In genomic region chr11:3837793-3838192, GRCh38 we compare ENCODE assay signal across 9 cellular contexts. TPM values are rescaled to one million over a fixed set of nuclear protein-coding genes. Genes with fewer than 3 reads are reported as not detected.
DNase-seq lines count a peak whose midpoint lies in the region; ATAC-seq, FAIRE-seq and TF ChIP-seq lines count a peak whose summit lies in the region.
"Had no signal": no experiment of that assay in that cellular context is flagged by ENCODE, and none has a peak within 500 bp of the region (broad histone marks: within the 10 kb centered on the region; RNA-seq: fewer than 3 reads in every experiment).

No MANE protein-coding gene starts in this region.

- H2AFZ ChIP-seq in GM12878 (ENCODE audit: control insufficient read depth, low read depth, low read length) (no peak overlapping the region), H9 (ENCODE audit: low read length) (no peak overlapping the region)

- SMC1A ChIA-PET in GM12878 (lab: Charles Lee; ENCODE audit: uncharacterized antibody, unreplicated experiment): interaction anchor here (0.7 to 12.4 kb wide), 22 partner anchors 11 to 259 kb away, joined by 3 to 188 read pairs (median 5); partner anchors contain the start of genes PGAP2 and STIM1

- no peak for TF ChIP-seq POLR2A in GM12878 (IDR thresholded peaks at IDR 0.05; ENCODE audit: low read depth, low read length)

- no TSS peak for BruUV-seq in GM12878 (replicated peaks; lab: Mats Ljungman, UMichigan)

- no peak overlapping the region for H3T11ph ChIP-seq in H9 (ENCODE audit: low read length)

- H4K20me1 ChIP-seq in BLaER1 treated with 17β-estradiol and CSF1 and Interleukin-3, amounts not matched to agents 10 nM and 100 nM: peaks cover 17 to 78% (median 63%) of the 10 kb centered on the region in 11 experiments; a peak in 20 of 22 replicates
- H4K20me1 ChIP-seq in GM12878 (ENCODE audit: control insufficient read depth, insufficient read depth) (no peaks in the 10 kb centered on the region), H9 (ENCODE audit: control insufficient read depth, insufficient read depth, insufficient read length) (peaks cover 4% of the 10 kb centered on the region)

- intact Hi-C loops in GM12878 (cut with micrococcal nuclease; ENCODE audit: unreplicated experiment): no loop called here

- H2BK15ac ChIP-seq in H9 (ENCODE audit: low read depth, low read length): no peak overlapping the region

- H3K27me3 Mint-ChIP-seq in H9 (ENCODE audit: low read depth): peaks cover 9% of the 10 kb centered on the region

- no peak overlapping the region for H4K91ac ChIP-seq in H9 (ENCODE audit: insufficient read length, low read depth, low read length)

- H3K79me1 ChIP-seq in H9 (ENCODE audit: insufficient read depth, low read depth, low read length, poor library complexity, severe bottlenecking): no peaks in the 10 kb centered on the region

- H3K56ac ChIP-seq in H9 (ENCODE audit: insufficient read length, low read depth, low read length): no peak overlapping the region

- no peak overlapping the region for H2BK12ac ChIP-seq in H9 (ENCODE audit: insufficient read length, low read depth, low read length)

- no peak overlapping the region for H3K27ac Mint-ChIP-seq in H9

- in situ Hi-C loops in GM12878 (cut with MboI): loop anchor here (25.0 kb wide), 1 partner anchor 550 kb away; the partner anchor contains the start of gene TRIM21

- H3K9me3 Mint-ChIP-seq in H9: no peaks in the 10 kb centered on the region; a peak in 1 of 5 replicates

- H4K8ac ChIP-seq in H9 (replicated peaks; ENCODE audit: insufficient read length, low read depth, low read length): no peak overlapping the region

- TF ChIP-seq CTCF in GM12878 (IDR thresholded peaks at IDR 0.05 in 2 of 3, conservative IDR thresholded peaks at IDR 0.05 in 1 of 3; ENCODE audit: control insufficient read depth in 2 of 3, extremely low read depth in 1 of 3, insufficient read depth in 1 of 3, low read depth in 3 of 3, low read length in 3 of 3) (no peak), H9 (conservative IDR thresholded peaks at IDR 0.05) (no peak)

- RAD21 ChIA-PET in GM12878 (lab: Charles Lee; ENCODE audit: unreplicated experiment): interaction anchor here (0.9 to 12.7 kb wide), 15 partner anchors 12 to 235 kb away, joined by 3 to 304 read pairs (median 5); partner anchors contain the start of genes NUP98, PGAP2 and STIM1

- no peak overlapping the region for H3K4ac ChIP-seq in H9 (ENCODE audit: low read depth, low read length)

- H3K9ac ChIP-seq in BLaER1 treated with 17β-estradiol and CSF1 and Interleukin-3, amounts not matched to agents 10 nM and 100 nM: peak overlapping the region in 10 of 11 experiments; percentile 94 to 99 (median 96); a peak in 16 of 22 replicates
- peak overlapping the region; percentile 89 for H3K9ac ChIP-seq in GM12878 (ENCODE audit: control insufficient read depth, insufficient read depth, low read length)
- no peak overlapping the region for H3K9ac ChIP-seq in H9 (ENCODE audit: extremely low read depth, insufficient read length, low read length)

- peak overlapping the region; percentile 92 to 100 (median 96) for H3K4me2 ChIP-seq in BLaER1 treated with 17β-estradiol and CSF1 and Interleukin-3, amounts not matched to agents 10 nM and 100 nM
- peak overlapping the region; percentile 43 for H3K4me2 ChIP-seq in GM12878 (ENCODE audit: control insufficient read depth, insufficient read depth)
- H3K4me2 ChIP-seq in H9 (ENCODE audit: insufficient read depth, insufficient read length, low read length): no peak overlapping the region

- no peak overlapping the region for H3K14ac ChIP-seq in H9 (ENCODE audit: insufficient read depth, low read length)

- TF ChIP-seq RAD21 in GM12878 (IDR thresholded peaks at IDR 0.05; ENCODE audit: insufficient read depth, low read depth, low read length): no peak

- H3K18ac ChIP-seq in H9 (ENCODE audit: insufficient read length, low read depth, low read length): no peak overlapping the region

- peak overlapping the region in 10 of 11 experiments; percentile 91 to 96 (median 94); a peak in 19 of 22 replicates for H3K27ac ChIP-seq in BLaER1 treated with 17β-estradiol and CSF1 and Interleukin-3, amounts not matched to agents 10 nM and 100 nM
- H3K27ac ChIP-seq in GM12878 (ENCODE audit: control insufficient read depth, insufficient read depth) (peak overlapping the region; percentile 82), H9 (ENCODE audit: insufficient read length, low read depth, low read length) (no peak overlapping the region)

- H3K79me2 ChIP-seq in GM12878 (ENCODE audit: control insufficient read depth, insufficient read depth, low read length) (peaks cover 77% of the 10 kb centered on the region), H9 (ENCODE audit: insufficient read depth, low read length) (peaks cover 2% of the 10 kb centered on the region; the same call in 1 of the 2 replicates)

- H3K4me1 ChIP-seq in BLaER1 treated with 17β-estradiol and CSF1 and Interleukin-3, amounts not matched to agents 10 nM and 100 nM: peaks cover 66 to 84% (median 78%) of the 10 kb centered on the region in 10 experiments
- H3K4me1 ChIP-seq in GM12878 (ENCODE audit: control insufficient read depth, insufficient read depth, low read length) (peaks cover 36% of the 10 kb centered on the region), H9 (ENCODE audit: insufficient read depth, low read length) (peaks cover 19% of the 10 kb centered on the region)

- H3K4me1 Mint-ChIP-seq in H9: peaks cover 50 to 53% of the 10 kb centered on the region in 2 experiments

- peak; percentile 30 for ATAC-seq in GM12878
- ATAC-seq in HG03354 (IDR thresholded peaks at IDR 0.05; ENCODE audit: poor library complexity, severe bottlenecking, unreplicated experiment): no peak

- H3K23ac ChIP-seq in H9 (ENCODE audit: insufficient read length, low read depth, low read length): no peak overlapping the region

- POLR2A ChIA-PET in GM12878 (lab: Charles Lee): interaction anchor here (0.9 to 12.0 kb wide), 11 partner anchors 11 to 89 kb away, joined by 3 to 242 read pairs (median 4); partner anchors contain the start of genes NUP98 and STIM1

- H3K9me3 ChIP-seq in BLaER1 treated with 17β-estradiol and CSF1 and Interleukin-3, amounts not matched to agents 10 nM and 100 nM (replicated peaks in 1 of 11): no peaks in the 10 kb centered on the region
- no peaks in the 10 kb centered on the region for H3K9me3 ChIP-seq in GM12878 (replicated peaks; ENCODE audit: control insufficient read depth, insufficient read depth, low read length)
- no peaks in the 10 kb centered on the region for H3K9me3 ChIP-seq in H9 (ENCODE audit: control insufficient read depth, low read depth, low read length)

- no peak overlapping the region for H2BK120ac ChIP-seq in H9 (ENCODE audit: low read depth, low read length, poor library complexity, severe bottlenecking)

- H3K27me3 ChIP-seq in BLaER1 treated with 17β-estradiol and CSF1 and Interleukin-3, amounts not matched to agents 10 nM and 100 nM: no peaks in the 10 kb centered on the region
- H3K27me3 ChIP-seq in GM12878 (replicated peaks in 1 of 2; ENCODE audit: control insufficient read depth in 2 of 2, insufficient read depth in 2 of 2, low read length in 1 of 2): no peaks in the 10 kb centered on the region
- H3K27me3 ChIP-seq in H9 (ENCODE audit: insufficient read depth, low read length): no peaks in the 10 kb centered on the region

- H3K36me3 ChIP-seq in BLaER1 treated with 17β-estradiol and CSF1 and Interleukin-3, amounts not matched to agents 10 nM and 100 nM: peaks cover 15 to 47% (median 23%) of the 10 kb centered on the region in 11 experiments; a peak in 20 of 22 replicates
- peaks cover 3 to 13% of the 10 kb centered on the region in 2 experiments; a peak in 3 of 4 replicates for H3K36me3 ChIP-seq in GM12878 (ENCODE audit: control insufficient read depth in 2 of 2, insufficient read depth in 2 of 2, low read length in 1 of 2)

- no peak overlapping the region for H2BK5ac ChIP-seq in H9 (ENCODE audit: insufficient read length, low read length)

- no peak overlapping the region for H4K5ac ChIP-seq in H9 (ENCODE audit: insufficient read length, low read depth, low read length)

- WGBS in GM12878 (ENCODE audit: insufficient coverage, insufficient replicate concordance, low lambda C conversion rate, missing lambda C conversion rate): 0% methylated on average over 1 of the region's 1 CpG
- no CpG with 5 or more reads among the region's 1 CpG for WGBS in H9 (ENCODE audit: extremely low coverage, insufficient read length, low lambda C conversion rate)

- peak overlapping the region in 8 of 10 experiments; percentile 83 to 99 (median 94); a peak in 16 of 20 replicates for H3K4me3 ChIP-seq in BLaER1 treated with 17β-estradiol and CSF1 and Interleukin-3, amounts not matched to agents 10 nM and 100 nM
- peak overlapping the region; percentile 99 for H3K4me3 ChIP-seq in Jurkat, Clone E6-1 (ENCODE audit: low read length)
- peak overlapping the region; percentile 98 for H3K4me3 ChIP-seq in GM12878

- no peak for FAIRE-seq in GM12878 (lab: Jason Lieb, UNC)
- FAIRE-seq: endometrium had no signal

- peaks cover 7% of the 10 kb centered on the region for H3K23me2 ChIP-seq in H9 (ENCODE audit: insufficient read length, low read depth, low read length, poor library complexity, severe bottlenecking)

- TF ChIP-seq EP300 in GM12878 (IDR thresholded peaks at IDR 0.05; ENCODE audit: borderline replicate concordance in 1 of 2, control insufficient read depth in 1 of 2, low read depth in 2 of 2, low read length in 2 of 2): no peak

- no peak overlapping the region for H3K4me3 Mint-ChIP-seq in H9

- no peak overlapping the region for H2BK20ac ChIP-seq in H9 (ENCODE audit: low read depth, low read length, poor library complexity, severe bottlenecking)

- H2AK5ac ChIP-seq in H9 (ENCODE audit: insufficient read length, low read length): no peak overlapping the region

- DNase-seq in Jurkat, Clone E6-1 (ENCODE audit: low read depth, low spot score): no peak
- DNase-seq in GM12878 (ENCODE audit: low read depth, low spot score): no peak
- DNase-seq in mucosa of gallbladder (ENCODE audit: low spot score): peak; percentile 43
- no peak for DNase-seq in stimulated activated CD4-positive, alpha-beta T cell treated with anti-CD3 and anti-CD28 coated beads, Interleukin-4, amount 100 ng/mL, for 1 hour
- no peak for DNase-seq in H9
- no peak for DNase-seq in SHP77 (lab: John Stamatoyannopoulos, UW)

- CTCF ChIA-PET in GM12878 (lab: Yijun Ruan, JAX): interaction anchor here (1.5 to 39.6 kb wide), 7 partner anchors 9 to 232 kb away, joined by 3 to 1047 read pairs (median 14); partner anchors contain the start of genes PGAP2 and STIM1

- peaks cover 7 to 17% (median 11%) of the 10 kb centered on the region in 3 experiments; a peak in 5 of 7 replicates for H3K36me3 Mint-ChIP-seq in H9 (ENCODE audit: insufficient read depth in 1 of 3, low read depth in 3 of 3)

RNA-seq across cellular contexts. Expression of gene RHOG, which starts 3.0 kb away (rescaled TPM):
- 151 TPM for polyA plus RNA-seq in Jurkat, Clone E6-1 (2012; ENCODE audit: insufficient read depth, insufficient read length)
- total RNA-seq in GM12878 (2013; cell fraction: nucleolus; rRNA removed): 35.7 and 37.8 TPM in 2 replicates
- total RNA-seq in GM12878 (2014; rRNA removed): 56.2 and 64.7 TPM in 2 replicates
- 47.7 and 48.8 TPM in 2 replicates for total RNA-seq in GM12878 (2014; rRNA removed; fragmentation: Illumina TruSeq; extraction: Trizol)
- 128 and 137 TPM in 2 replicates for total RNA-seq in GM12878 (2021)
- polyA plus RNA-seq in GM12878 (2011; ENCODE audit: low read depth): 51.6 TPM
- 45.0 and 121 TPM in 2 replicates for polyA plus RNA-seq in GM12878 (2011; rRNA removed)
- 237 and 296 TPM in 2 replicates for polyA plus RNA-seq in GM12878 (2011; cell fraction: cytosol; rRNA removed)
- polyA plus RNA-seq in GM12878 (2011; cell fraction: nucleus; rRNA removed): 108 and 111 TPM in 2 replicates
- 103 and 132 TPM in 2 replicates for polyA plus RNA-seq in GM12878 (2012)
- polyA plus RNA-seq in GM12878 (2014; fragmentation: Illumina TruSeq; extraction: Trizol): 51.4 and 98.2 TPM in 2 replicates
- 10 to 100 TPM; 16.0 to 42.0 TPM for polyA plus RNA-seq in GM12878 (2014; fragmentation: Nextera tagmentation; extraction: Ambion mirVana)
- polyA plus RNA-seq in GM12878 (2014; rRNA removed): 172 and 192 TPM in 2 replicates
- polyA plus RNA-seq in GM12878 (2016; fragmentation: Nextera tagmentation; extraction: Ambion mirVana): 100 to 1,000 TPM in 1 of 2 experiments, 10 to 100 TPM in 1; 91.4 to 109 TPM
- polyA minus RNA-seq in GM12878 (2011; rRNA and poly(A)+ RNA removed): 171 and 213 TPM in 2 replicates
- polyA minus RNA-seq in GM12878 (2011; cell fraction: cytosol; rRNA and poly(A)+ RNA removed): 95.8 and 106 TPM in 2 replicates
- polyA minus RNA-seq in GM12878 (2011; cell fraction: nucleus; rRNA and poly(A)+ RNA removed): 45.0 and 71.6 TPM in 2 replicates
- 57.2 TPM for total RNA-seq in mucosa of gallbladder
- total RNA-seq in H9 (2021): 24.9 and 26.4 TPM in 2 replicates

RNA-seq across cellular contexts. Expression of gene STIM1, which starts 17.7 kb away (rescaled TPM):
- 53.5 TPM for polyA plus RNA-seq in Jurkat, Clone E6-1 (2012; ENCODE audit: insufficient read depth, insufficient read length)
- total RNA-seq in GM12878 (2013; cell fraction: nucleolus; rRNA removed): 113 and 116 TPM in 2 replicates
- total RNA-seq in GM12878 (2014; rRNA removed) (21.6 and 24.0 TPM in 2 replicates), GM12878 (2014; rRNA removed; fragmentation: Illumina TruSeq; extraction: Trizol) (24.9 and 26.0 TPM in 2 replicates), GM12878 (2021) (55.9 and 57.7 TPM in 2 replicates), mucosa of gallbladder (123 TPM), H9 (2021) (15.2 and 15.6 TPM in 2 replicates)
- 36.6 TPM for polyA plus RNA-seq in GM12878 (2011; ENCODE audit: low read depth)
- polyA plus RNA-seq in GM12878 (2011; rRNA removed) (36.3 and 39.3 TPM in 2 replicates), GM12878 (2014; fragmentation: Illumina TruSeq; extraction: Trizol) (29.1 and 37.0 TPM in 2 replicates), GM12878 (2014; fragmentation: Nextera tagmentation; extraction: Ambion mirVana) (1 to 10 TPM; 8.6 to 9.9 TPM), GM12878 (2014; rRNA removed) (26.7 and 31.0 TPM in 2 replicates), GM12878 (2016; fragmentation: Nextera tagmentation; extraction: Ambion mirVana) (10 to 100 TPM; 31.8 to 36.8 TPM)
- 40.8 and 42.5 TPM in 2 replicates for polyA plus RNA-seq in GM12878 (2011; cell fraction: cytosol; rRNA removed)
- 68.6 and 72.6 TPM in 2 replicates for polyA plus RNA-seq in GM12878 (2011; cell fraction: nucleus; rRNA removed)
- 45.2 and 48.9 TPM in 2 replicates for polyA plus RNA-seq in GM12878 (2012)
- 143 and 245 TPM in 2 replicates for polyA minus RNA-seq in GM12878 (2011; rRNA and poly(A)+ RNA removed)
- 25.1 and 38.3 TPM in 2 replicates for polyA minus RNA-seq in GM12878 (2011; cell fraction: cytosol; rRNA and poly(A)+ RNA removed)
- 42.4 and 62.3 TPM in 2 replicates for polyA minus RNA-seq in GM12878 (2011; cell fraction: nucleus; rRNA and poly(A)+ RNA removed)

RNA-seq across cellular contexts. Expression of gene PGAP2, which starts 29.4 kb away (rescaled TPM):
- polyA plus RNA-seq in Jurkat, Clone E6-1 (2012; ENCODE audit: insufficient read depth, insufficient read length): 51.2 TPM
- 33.0 and 36.2 TPM in 2 replicates for total RNA-seq in GM12878 (2013; cell fraction: nucleolus; rRNA removed)
- total RNA-seq in GM12878 (2014; rRNA removed) (23.3 and 24.9 TPM in 2 replicates), GM12878 (2014; rRNA removed; fragmentation: Illumina TruSeq; extraction: Trizol) (12.3 and 13.1 TPM in 2 replicates), GM12878 (2021) (26.4 and 27.7 TPM in 2 replicates), mucosa of gallbladder (22.6 TPM), H9 (2021) (36.1 and 37.4 TPM in 2 replicates)
- polyA plus RNA-seq in GM12878 (2011; ENCODE audit: low read depth): 21.2 TPM
- polyA plus RNA-seq in GM12878 (2011; rRNA removed) (16.6 and 34.5 TPM in 2 replicates), GM12878 (2014; fragmentation: Illumina TruSeq; extraction: Trizol) (25.0 and 30.5 TPM in 2 replicates), GM12878 (2014; fragmentation: Nextera tagmentation; extraction: Ambion mirVana) (10 to 100 TPM; 25.4 to 37.4 TPM), GM12878 (2014; rRNA removed) (35.6 and 36.2 TPM in 2 replicates), GM12878 (2016; fragmentation: Nextera tagmentation; extraction: Ambion mirVana) (10 to 100 TPM; 33.4 to 37.2 TPM)
- polyA plus RNA-seq in GM12878 (2011; cell fraction: cytosol; rRNA removed): 39.5 and 49.8 TPM in 2 replicates
- polyA plus RNA-seq in GM12878 (2011; cell fraction: nucleus; rRNA removed): 66.3 and 87.2 TPM in 2 replicates
- 32.0 and 34.8 TPM in 2 replicates for polyA plus RNA-seq in GM12878 (2012)
- 43.8 and 54.2 TPM in 2 replicates for polyA minus RNA-seq in GM12878 (2011; rRNA and poly(A)+ RNA removed)
- 13.0 and 13.3 TPM in 2 replicates for polyA minus RNA-seq in GM12878 (2011; cell fraction: cytosol; rRNA and poly(A)+ RNA removed)
- 11.4 and 12.9 TPM in 2 replicates for polyA minus RNA-seq in GM12878 (2011; cell fraction: nucleus; rRNA and poly(A)+ RNA removed)

RNA-seq across cellular contexts. Expression of gene NUP98, which starts 40.4 kb away (rescaled TPM):
- polyA plus RNA-seq in Jurkat, Clone E6-1 (2012; ENCODE audit: insufficient read depth, insufficient read length): 66.3 TPM
- 266 and 283 TPM in 2 replicates for total RNA-seq in GM12878 (2013; cell fraction: nucleolus; rRNA removed)
- total RNA-seq in GM12878 (2014; rRNA removed) (108 and 115 TPM in 2 replicates), GM12878 (2014; rRNA removed; fragmentation: Illumina TruSeq; extraction: Trizol) (87.2 and 87.4 TPM in 2 replicates), GM12878 (2021) (69.1 and 74.8 TPM in 2 replicates), mucosa of gallbladder (60.1 TPM), H9 (2021) (105 and 106 TPM in 2 replicates)
- polyA plus RNA-seq in GM12878 (2011; ENCODE audit: low read depth): 31.5 TPM
- polyA plus RNA-seq in GM12878 (2011; rRNA removed) (60.6 and 88.1 TPM in 2 replicates), GM12878 (2014; fragmentation: Illumina TruSeq; extraction: Trizol) (72.0 and 96.6 TPM in 2 replicates), GM12878 (2014; fragmentation: Nextera tagmentation; extraction: Ambion mirVana) (10 to 100 TPM; 21.7 to 23.7 TPM), GM12878 (2014; rRNA removed) (75.7 and 82.9 TPM in 2 replicates), GM12878 (2016; fragmentation: Nextera tagmentation; extraction: Ambion mirVana) (10 to 100 TPM; 47.8 to 56.0 TPM)
- 134 and 136 TPM in 2 replicates for polyA plus RNA-seq in GM12878 (2011; cell fraction: cytosol; rRNA removed)
- polyA plus RNA-seq in GM12878 (2011; cell fraction: nucleus; rRNA removed): 134 and 159 TPM in 2 replicates
- polyA plus RNA-seq in GM12878 (2012): 34.0 and 39.3 TPM in 2 replicates
- polyA minus RNA-seq in GM12878 (2011; rRNA and poly(A)+ RNA removed): 237 and 286 TPM in 2 replicates
- polyA minus RNA-seq in GM12878 (2011; cell fraction: cytosol; rRNA and poly(A)+ RNA removed): 82.7 and 83.8 TPM in 2 replicates
- polyA minus RNA-seq in GM12878 (2011; cell fraction: nucleus; rRNA and poly(A)+ RNA removed): 64.2 and 108 TPM in 2 replicates
